19 cellular contexts compared by ENCODE assay signal in the genomic region with DNA sequence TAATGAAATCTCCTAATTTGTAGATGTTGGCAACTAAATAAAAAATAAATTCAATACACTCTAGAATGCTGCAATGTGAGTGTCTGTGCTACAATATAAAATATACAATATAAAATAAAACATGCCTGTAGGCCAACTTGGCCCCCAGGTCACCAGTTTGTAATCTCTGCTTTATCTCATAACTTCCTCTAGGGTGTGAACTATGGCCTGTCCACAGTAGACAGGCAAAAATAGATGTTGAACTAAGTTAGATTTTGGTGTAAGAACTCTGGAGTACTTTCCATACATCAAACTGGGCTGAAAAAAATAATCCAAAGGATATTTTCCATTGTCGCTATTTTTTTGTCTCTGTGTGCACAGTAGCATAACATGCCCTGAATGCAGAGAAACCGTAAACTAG.
"Had no signal": no experiment of that assay in that cellular context is flagged by ENCODE, and none has a peak within 500 bp of the region (broad histone marks: within the 10 kb centered on the region; RNA-seq: fewer than 3 reads in every experiment).

No MANE protein-coding gene starts in this region.

- H3K27me3 ChIP-seq: ovary, right atrium auricular region, sigmoid colon, suprapubic skin, thyroid gland had no signal

- DNase-seq: effector CD4-positive, alpha-beta T cell; endodermal cell; foreskin melanocyte; head of caudate nucleus; left colon; mesendoderm; naive thymus-derived CD4-positive, alpha-beta T cell; nephron progenitor cell; nucleus accumbens; ovary; sigmoid colon; stimulated activated naive CD4-positive, alpha-beta T cell treated with Interleukin-2 at 50 U/mL for 16 hours; thyroid gland had no signal

- H3K36me3 ChIP-seq: ovary, right atrium auricular region, sigmoid colon, suprapubic skin, thyroid gland had no signal

- H3K4me3 ChIP-seq: coronary artery, hepatocyte, ovary, right atrium auricular region, sigmoid colon, skin epidermis, suprapubic skin, thyroid gland had no signal

- H2AFZ ChIP-seq: hepatocyte had no signal

- H3K9me3 ChIP-seq: ovary, right atrium auricular region, suprapubic skin, thyroid gland had no signal

- H3K4me1 Mint-ChIP-seq: endodermal cell had no signal

- H3K27ac ChIP-seq: coronary artery, hepatocyte, ovary, right atrium auricular region, sigmoid colon, skin epidermis, suprapubic skin, thyroid gland had no signal

- H3K4me3 Mint-ChIP-seq: endodermal cell; naive thymus-derived CD4-positive, alpha-beta T cell; nephron progenitor cell; type B pancreatic cell had no signal

- H3K4me2 ChIP-seq: hepatocyte had no signal

- ATAC-seq: left colon; naive thymus-derived CD4-positive, alpha-beta T cell had no signal

- H3K9me3 Mint-ChIP-seq: endodermal cell, type B pancreatic cell had no signal

- H3K4me1 ChIP-seq: right atrium auricular region, suprapubic skin, thyroid gland had no signal

- H3K36me3 Mint-ChIP-seq: type B pancreatic cell had no signal

- H3K79me2 ChIP-seq: hepatocyte had no signal

- H3K27ac Mint-ChIP-seq: endodermal cell, nephron progenitor cell, type B pancreatic cell had no signal
